ENCODE assay signal across 8 cellular contexts in genomic region chr10:133438711-133439273, GRCh38. TPM values are rescaled to one million over a fixed set of nuclear protein-coding genes. Genes with fewer than 3 reads are reported as not detected.
DNase-seq lines count a peak whose midpoint lies in the region; ATAC-seq, FAIRE-seq and TF ChIP-seq lines count a peak whose summit lies in the region.

No MANE protein-coding gene starts in this region.

- peaks cover 4 to 7% of the 10 kb centered on the region in 2 donors for H3K27me3 Mint-ChIP-seq in CD4-positive, alpha-beta memory T cell

- peak; percentile 11 for TF ChIP-seq CTCF in GM13976 (IDR thresholded peaks at IDR 0.05; ENCODE audit: borderline replicate concordance, control extremely low read depth, extremely low read depth, insufficient read depth, missing control alignments)
- TF ChIP-seq CTCF in OCI-LY1 (IDR thresholded peaks at IDR 0.05; ENCODE audit: low read length): peak; percentile 67
- peak; percentile 17 for TF ChIP-seq CTCF in fibroblast of the aortic adventitia (IDR thresholded peaks at IDR 0.05; ENCODE audit: insufficient read depth, low read length)

- H3K9me2 ChIP-seq in OCI-LY1 (ENCODE audit: low read depth, low read length): no peaks in the 10 kb centered on the region

- no peaks in the 10 kb centered on the region for H3K27me3 ChIP-seq in CD4-positive, alpha-beta memory T cell (ENCODE audit: insufficient read depth, low read length)
- no peaks in the 10 kb centered on the region for H3K27me3 ChIP-seq in OCI-LY1 (ENCODE audit: insufficient read depth, low read length)

- peak overlapping the region in 4 of 8 donors; percentile 5 to 32 (median 13) for H3K4me3 Mint-ChIP-seq in CD4-positive, alpha-beta memory T cell

- peak overlapping the region in 3 of 7 donors; percentile 30 to 49 (median 45) for H3K27ac Mint-ChIP-seq in CD4-positive, alpha-beta memory T cell

- POLR2A ChIA-PET in CD4-positive, alpha-beta memory T cell (lab: Charles Lee; ENCODE audit: partially characterized antibody): interaction anchor here (1.0 to 1.1 kb wide), 3 partner anchors 33 to 81 kb away, joined by 3 read pairs; no protein-coding TSS in a partner anchor

- H3K4me2 ChIP-seq in OCI-LY1 (ENCODE audit: low read length): no peak overlapping the region

- H3K4me1 Mint-ChIP-seq in CD4-positive, alpha-beta memory T cell: peaks cover 16 to 46% (median 36%) of the 10 kb centered on the region in 4 donors

- no peak overlapping the region for H3K4me3 ChIP-seq in CD4-positive, alpha-beta memory T cell (ENCODE audit: low read length in 2 of 2)
- H3K4me3 ChIP-seq in OCI-LY1 (ENCODE audit: low read depth, low read length, poor library complexity, severe bottlenecking): no peak overlapping the region
- no peak overlapping the region for H3K4me3 ChIP-seq in fibroblast of the aortic adventitia (ENCODE audit: low read depth, low read length)

- peaks cover 41% of the 10 kb centered on the region for H3K4me1 ChIP-seq in CD4-positive, alpha-beta memory T cell (ENCODE audit: insufficient read depth, low read length)
- no peaks in the 10 kb centered on the region for H3K4me1 ChIP-seq in OCI-LY1 (ENCODE audit: insufficient read depth, low read length, severe bottlenecking)

- CTCF ChIA-PET in CD4-positive, alpha-beta memory T cell (lab: Charles Lee; ENCODE audit: partially characterized antibody): interaction anchor here (0.7 to 3.9 kb wide), 14 partner anchors 10 to 170 kb away, joined by 3 to 22 read pairs (median 4); partner anchors contain the start of genes MTG1 and SCART1

- ATAC-seq in HG02852 (IDR thresholded peaks at IDR 0.05; ENCODE audit: unreplicated experiment) (no peak), GM21390 (IDR thresholded peaks at IDR 0.05; ENCODE audit: unreplicated experiment) (no peak), GM18505 (IDR thresholded peaks at IDR 0.05; ENCODE audit: unreplicated experiment) (no peak)

- no peak for FAIRE-seq in urothelium cell line (lab: Jason Lieb, UNC)

- H3K79me2 ChIP-seq in OCI-LY1 (ENCODE audit: insufficient read depth, low read length): no peaks in the 10 kb centered on the region

- H3K9ac ChIP-seq in OCI-LY1 (ENCODE audit: low read length): no peak overlapping the region

- H3K36me3 ChIP-seq in CD4-positive, alpha-beta memory T cell (ENCODE audit: insufficient read depth, low read length): no peaks in the 10 kb centered on the region
- no peaks in the 10 kb centered on the region for H3K36me3 ChIP-seq in OCI-LY1 (ENCODE audit: insufficient read depth, low read length)

- no peaks in the 10 kb centered on the region for H4K20me1 ChIP-seq in OCI-LY1 (ENCODE audit: insufficient read depth, low read length)

- H3K36me3 Mint-ChIP-seq in CD4-positive, alpha-beta memory T cell: peaks cover 0 to 5% of the 10 kb centered on the region in 2 donors

- H3F3A ChIP-seq in OCI-LY1 (ENCODE audit: insufficient read depth, low read length): no peaks in the 10 kb centered on the region

- no peaks in the 10 kb centered on the region for H3K9me3 ChIP-seq in CD4-positive, alpha-beta memory T cell (ENCODE audit: control insufficient read depth in 1 of 2, low read length in 2 of 2)
- H3K9me3 ChIP-seq in OCI-LY1 (ENCODE audit: low read length): no peaks in the 10 kb centered on the region

- H3K27ac ChIP-seq in CD4-positive, alpha-beta memory T cell (ENCODE audit: low read depth, low read length): no peak overlapping the region
- H3K27ac ChIP-seq in OCI-LY1 (ENCODE audit: low read depth, low read length, poor library complexity, severe bottlenecking): no peak overlapping the region

- TF ChIP-seq POLR2A in GM18505 (IDR thresholded peaks at IDR 0.05; ENCODE audit: borderline replicate concordance, extremely low read depth, insufficient read depth, insufficient read length): no peak

- H2AFZ ChIP-seq in OCI-LY1 (ENCODE audit: low read length): no peak overlapping the region

- in situ Hi-C loops in GM13976 (cut with MboI; ENCODE audit: low sequenced_read_pairs, unreplicated experiment): no loop called here

- DNase-seq in CD4-positive, alpha-beta memory T cell: peak in 4 of 5 donors; percentile 31 to 42 (median 39)
- peak; percentile 70 for DNase-seq in GM13976 (ENCODE audit: low spot score)
- DNase-seq in fibroblast of the aortic adventitia (ENCODE audit: low read depth): peak; percentile 6
- DNase-seq in urothelium cell line (ENCODE audit: low spot score): no peak

- peaks cover 0 to 6% (median 0%) of the 10 kb centered on the region in 8 donors for H3K9me3 Mint-ChIP-seq in CD4-positive, alpha-beta memory T cell

- intact Hi-C loops in CD4-positive, alpha-beta memory T cell (cut with micrococcal nuclease): loop anchor here (2.0 kb wide), 3 partner anchors 36 to 82 kb away; no protein-coding TSS in a partner anchor

RNA-seq across cellular contexts. Expression of gene SPRN, which starts 14.4 kb away (rescaled TPM):
- total RNA-seq in CD4-positive, alpha-beta memory T cell: not detected
- under 1 TPM; 0.14 to 0.26 TPM for polyA plus RNA-seq in CD4-positive, alpha-beta memory T cell
- total RNA-seq in fibroblast of the aortic adventitia (ENCODE audit: low replicate concordance): 0.18 and 0.82 TPM in 2 replicates

RNA-seq across cellular contexts. Expression of gene SCART1, which starts 15.0 kb away (rescaled TPM):
- total RNA-seq in CD4-positive, alpha-beta memory T cell: 10 to 100 TPM; 10.5 to 11.2 TPM
- 1 to 10 TPM in 1 of 2 donors, under 1 TPM in 1; 0.49 to 1.2 TPM for polyA plus RNA-seq in CD4-positive, alpha-beta memory T cell
- total RNA-seq in fibroblast of the aortic adventitia (ENCODE audit: low replicate concordance): 1.6 and 13.5 TPM in 2 replicates

RNA-seq across cellular contexts. Expression of gene MTG1, which starts 44.8 kb away (rescaled TPM):
- 10 to 100 TPM; 64.8 to 65.4 TPM for total RNA-seq in CD4-positive, alpha-beta memory T cell
- 10 to 100 TPM; 32.6 to 37.0 TPM for polyA plus RNA-seq in CD4-positive, alpha-beta memory T cell
- total RNA-seq in fibroblast of the aortic adventitia (ENCODE audit: low replicate concordance): 19.0 and 25.4 TPM in 2 replicates

RNA-seq across cellular contexts. Expression of gene PAOX, which starts 59.7 kb away (rescaled TPM):
- 1 to 10 TPM; 9.1 to 9.5 TPM for total RNA-seq in CD4-positive, alpha-beta memory T cell
- polyA plus RNA-seq in CD4-positive, alpha-beta memory T cell: 10 to 100 TPM in 1 of 2 donors, 1 to 10 TPM in 1; 7.6 to 10.3 TPM
- 4.9 and 5.4 TPM in 2 replicates for total RNA-seq in fibroblast of the aortic adventitia (ENCODE audit: low replicate concordance)

Comparison
In these comparisons a context has a peak if more than half of its experiments do, and no peak if none do; other contexts are left out.
1. CTCF ChIP-seq: peak in every context shown above with its lines; median percentile 67 in OCI-LY1; 17 in fibroblast of the aortic adventitia; 11 in GM13976.